ENCODE assay signal across 9 cellular contexts in the genomic region with DNA sequence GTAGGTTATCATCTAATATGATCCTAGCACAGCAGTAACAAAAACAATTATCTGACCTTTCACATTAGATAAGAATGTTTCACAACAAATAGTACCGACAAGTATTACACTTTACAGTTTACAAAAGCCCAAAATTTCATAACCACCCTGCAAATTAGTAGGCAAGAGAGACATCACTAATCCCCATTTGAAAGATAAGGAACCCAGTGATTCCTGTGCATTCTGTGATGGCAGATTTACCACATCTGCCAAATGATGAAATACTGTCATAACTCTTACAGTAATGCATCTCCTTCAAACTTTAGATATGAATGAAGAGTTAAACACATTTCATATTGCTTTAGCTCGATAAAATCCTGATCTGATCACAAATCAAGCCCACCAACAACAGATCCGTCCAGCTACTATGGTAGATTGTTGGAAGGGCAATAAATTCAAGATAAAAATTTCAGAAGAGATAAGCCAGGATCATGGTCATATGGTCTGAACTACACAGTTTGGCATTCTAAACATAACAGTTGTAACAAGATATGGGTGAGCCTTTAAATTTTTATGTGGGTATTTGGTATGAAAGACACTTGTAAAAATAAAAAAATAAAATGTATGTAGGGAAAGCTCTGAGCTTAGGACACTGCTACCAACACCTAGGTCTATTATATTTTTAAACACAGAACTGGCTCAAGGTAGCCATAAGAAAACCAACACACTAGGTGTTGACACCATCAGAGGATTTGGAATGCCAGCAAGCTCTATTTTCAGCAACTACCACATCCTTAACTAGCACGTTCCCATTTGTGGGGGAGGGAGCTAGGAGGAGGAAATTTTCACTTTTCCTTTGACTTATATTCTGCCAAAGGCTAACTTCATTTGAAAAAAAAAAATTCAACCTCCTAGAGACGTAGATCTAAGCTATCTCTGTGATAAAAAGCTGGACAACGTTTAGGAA. TPM values are rescaled to one million over a fixed set of nuclear protein-coding genes. Genes with fewer than 3 reads are reported as not detected.
DNase-seq lines count a peak whose midpoint lies in the region; ATAC-seq, FAIRE-seq and TF ChIP-seq lines count a peak whose summit lies in the region.
"Had no signal": no experiment of that assay in that cellular context is flagged by ENCODE, and none has a peak within 500 bp of the region (broad histone marks: within the 10 kb centered on the region; RNA-seq: fewer than 3 reads in every experiment).

No MANE protein-coding gene starts in this region.

- no peak for TF ChIP-seq CTCF in fibroblast of pulmonary artery (IDR thresholded peaks at IDR 0.05; ENCODE audit: low read length, missing control alignments)
- no peak for TF ChIP-seq CTCF in GM10266 (IDR thresholded peaks at IDR 0.05; ENCODE audit: control insufficient read depth, insufficient read depth, low read depth, missing control alignments)

- DNase-seq in GM12892 (ENCODE audit: insufficient read length) (no peak), SIG-M5 (lab: John Stamatoyannopoulos, UW) (peak; percentile 40), fibroblast of pulmonary artery (ENCODE audit: low read depth) (peak; percentile 50), renal cortical epithelial cell (ENCODE audit: low read depth) (peak; percentile 43), GM10266 (ENCODE audit: extremely low spot score) (no peak), D341Med (ENCODE audit: low spot score) (no peak)
- DNase-seq: testis had no signal

- no peak overlapping the region for H3K4me3 ChIP-seq in fibroblast of pulmonary artery (replicated peaks; ENCODE audit: low read depth, low read length)
- H3K4me3 ChIP-seq: testis had no signal

- TF ChIP-seq POLR2A in GM12892 (IDR thresholded peaks at IDR 0.05; ENCODE audit: low read depth, low read length), result 0 out of 2 replicates have a peak, but pooled peaks have one; percentile 2

- no peak for FAIRE-seq in GM12892 (lab: Jason Lieb, UNC)

- no peak for ATAC-seq in GM21825 (IDR thresholded peaks at IDR 0.05; ENCODE audit: unreplicated experiment)
- no peak for ATAC-seq in GM19035 (IDR thresholded peaks at IDR 0.05; ENCODE audit: unreplicated experiment)

RNA-seq across cellular contexts. Expression of gene YWHAE, which starts 9.3 kb away (rescaled TPM):
- 375 TPM for polyA plus RNA-seq in GM12892 (2012; ENCODE audit: missing spikeins)
- total RNA-seq in renal cortical epithelial cell, result 615 and 1,023 TPM in 2 replicates

Comparison
In these comparisons a context has a peak if more than half of its experiments do, and no peak if none do; other contexts are left out.
1. DNase-seq: peak in SIG-M5 (single experiment), fibroblast of pulmonary artery (single experiment) and renal cortical epithelial cell (single experiment); none in GM12892 (single experiment), GM10266 (single experiment) and D341Med (single experiment).